In the genomic region with DNA sequence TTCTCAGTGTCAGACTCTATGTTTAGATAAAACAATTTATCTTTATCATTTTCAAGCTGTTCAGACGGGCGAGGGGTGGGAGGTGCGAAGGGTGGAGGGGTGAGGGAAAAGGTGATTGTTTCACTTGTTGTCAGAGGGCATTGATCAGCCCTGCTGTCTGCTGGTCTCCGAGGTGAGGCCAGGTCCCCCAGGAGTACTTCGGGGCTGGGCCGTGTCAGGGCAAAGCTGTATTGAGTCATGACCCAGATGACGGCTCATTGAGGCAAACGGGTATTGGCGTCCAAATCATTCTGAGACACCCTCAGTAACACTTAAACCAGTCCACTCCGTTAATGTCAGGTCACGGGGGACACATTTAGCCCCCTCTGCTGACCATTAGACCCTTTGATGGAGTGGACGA, we compare ENCODE assay signal across 24 cellular contexts.
A peak's percentile ranks its signal among the peaks of the same experiment; 100 is the strongest.
DNase-seq lines count a peak whose midpoint lies in the region; ATAC-seq, FAIRE-seq and TF ChIP-seq lines count a peak whose summit lies in the region.
"Had no signal": no experiment of that assay in that cellular context is flagged by ENCODE, and none has a peak within 500 bp of the region (broad histone marks: within the 10 kb centered on the region; RNA-seq: fewer than 3 reads in every experiment).

No MANE protein-coding gene starts in this region.

- POLR2A ChIA-PET in HepG2 (lab: Yijun Ruan, JAX) = no interaction called here

- no peak for TF ChIP-seq EP300 in HepG2 (IDR thresholded peaks at IDR 0.05; ENCODE audit: low read depth in 2 of 2, low read length in 2 of 2)
- TF ChIP-seq EP300 in HepG2 (CRISPR knock-in tag; IDR thresholded peaks at IDR 0.05; ENCODE audit: borderline replicate concordance) = no peak

- no peak overlapping the region for H2BK5ac ChIP-seq in neuronal stem cell (ENCODE audit: low read length)

- no peaks in the 10 kb centered on the region for H3K36me3 ChIP-seq in HepG2 (replicated peaks in 1 of 2; ENCODE audit: control insufficient read depth in 1 of 2, insufficient read depth in 2 of 2, low read length in 2 of 2)
- no peaks in the 10 kb centered on the region for H3K36me3 ChIP-seq in right lobe of liver
- H3K36me3 ChIP-seq in neuronal stem cell (replicated peaks in 1 of 2; ENCODE audit: control insufficient read depth in 2 of 2, insufficient read depth in 2 of 2, low read length in 2 of 2) = no peaks in the 10 kb centered on the region
- H3K36me3 ChIP-seq: BLaER1, SJSA1 had no signal

- H2BK12ac ChIP-seq in neuronal stem cell (ENCODE audit: low read length) = peak overlapping the region; percentile 50

- no peak overlapping the region for H2AFZ ChIP-seq in HepG2 (ENCODE audit: low read length)
- no peak overlapping the region for H2AFZ ChIP-seq in neuronal stem cell (ENCODE audit: low read length)

- no peak overlapping the region for H3K4ac ChIP-seq in neuronal stem cell (ENCODE audit: low read length)

- H3K27ac ChIP-seq in HepG2 (ENCODE audit: extremely low read length, insufficient read depth, low read length) = no peak overlapping the region
- no peak overlapping the region for H3K27ac ChIP-seq in right lobe of liver
- H3K27ac ChIP-seq in neuronal stem cell (replicated peaks; ENCODE audit: low read length) = no peak overlapping the region
- H3K27ac ChIP-seq: BLaER1, SJSA1 had no signal

- no peak overlapping the region for H3K18ac ChIP-seq in neuronal stem cell (ENCODE audit: low read length)

- DNase-seq in HepG2 (ENCODE audit: low spot score) (no peak), right lobe of liver (no peak), islet precursor cell (peak; percentile 35), neuronal stem cell (ENCODE audit: low spot score) (no peak), A172 (ENCODE audit: low spot score) (no peak)
- DNase-seq in activated naive CD4-positive, alpha-beta T cell treated with anti-CD3 and anti-CD28 coated beads for 36 hours = no peak
- no peak for DNase-seq in stimulated activated CD8-positive, alpha-beta memory T cell treated with anti-CD3 and anti-CD28 coated beads, Interleukin-4, amount 100 ng/mL, for 48 hours
- DNase-seq: CD4-positive, alpha-beta T cell; H7; Karpas-422; NCI-H1092; NCI-H1436; NCI-H187; NCI-H2107; NCI-H446 treated with DMSO at 0.1 percent for 48 hours; NCI-H526; NCI-H82; Right ventricle myocardium superior; RPMI8226 had no signal

- no peak overlapping the region for H3K14ac ChIP-seq in neuronal stem cell (ENCODE audit: low read length)

- TF ChIP-seq POLR2A in HepG2 (IDR thresholded peaks at IDR 0.05; ENCODE audit: insufficient read depth in 1 of 2, low read depth in 2 of 2, low read length in 2 of 2) (no peak), right lobe of liver (IDR thresholded peaks at IDR 0.05) (no peak)

- no peak overlapping the region for H3K4me3 ChIP-seq in HepG2 (replicated peaks in 1 of 3; ENCODE audit: insufficient read depth in 1 of 3, low read depth in 2 of 3, low read length in 3 of 3)
- H3K4me3 ChIP-seq in right lobe of liver = no peak overlapping the region
- no peak overlapping the region for H3K4me3 ChIP-seq in neuronal stem cell (ENCODE audit: low read length in 2 of 2)
- H3K4me3 ChIP-seq: BLaER1, SJSA1 had no signal

- H3K4me3 Mint-ChIP-seq in activated naive CD4-positive, alpha-beta T cell treated with anti-CD3 and anti-CD28 coated beads for 36 hours = no peak overlapping the region
- H3K4me3 Mint-ChIP-seq: CD4-positive, alpha-beta T cell had no signal

- no peaks in the 10 kb centered on the region for H4K20me1 ChIP-seq in HepG2 (ENCODE audit: insufficient read depth, low read length)
- H4K20me1 ChIP-seq: BLaER1 had no signal

- no peaks in the 10 kb centered on the region for H3K9me3 Mint-ChIP-seq in activated naive CD4-positive, alpha-beta T cell treated with anti-CD3 and anti-CD28 coated beads for 36 hours
- H3K9me3 Mint-ChIP-seq: CD4-positive, alpha-beta T cell had no signal

- H3K27me3 ChIP-seq in HepG2 (ENCODE audit: control insufficient read depth in 1 of 2, insufficient read depth in 2 of 2, low read length in 2 of 2) = peaks cover under 1 to 48% of the 10 kb centered on the region in 2 experiments; a peak in 4 of 5 replicates
- peaks cover 0 to 8% of the 10 kb centered on the region in 2 donors for H3K27me3 ChIP-seq in right lobe of liver
- no peaks in the 10 kb centered on the region for H3K27me3 ChIP-seq in neuronal stem cell (ENCODE audit: control insufficient read depth in 3 of 3, insufficient read depth in 3 of 3, low read depth in 1 of 3, low read length in 3 of 3)

- intact Hi-C loops in HepG2 (cut with micrococcal nuclease; ENCODE audit: unreplicated experiment) = no loop called here
- intact Hi-C loops in right lobe of liver (cut with DNase I) = no loop called here
- intact Hi-C loops in activated naive CD4-positive, alpha-beta T cell treated with anti-CD3 and anti-CD28 coated beads for 36 hours (cut with micrococcal nuclease) = no loop called here

- no peak overlapping the region for H4K91ac ChIP-seq in neuronal stem cell (ENCODE audit: low read depth, low read length, poor library complexity)

- no peaks in the 10 kb centered on the region for H3K9me3 ChIP-seq in HepG2 (ENCODE audit: low read length)
- H3K9me3 ChIP-seq in right lobe of liver = no peaks in the 10 kb centered on the region
- no peaks in the 10 kb centered on the region for H3K9me3 ChIP-seq in neuronal stem cell (replicated peaks in 1 of 2; ENCODE audit: control insufficient read depth in 2 of 2, insufficient read depth in 1 of 2, low read depth in 1 of 2, low read length in 2 of 2)
- H3K9me3 ChIP-seq: BLaER1, SJSA1 had no signal

- no peak overlapping the region for H2AK5ac ChIP-seq in neuronal stem cell (ENCODE audit: low read depth, low read length)

- H3K4me1 Mint-ChIP-seq in activated naive CD4-positive, alpha-beta T cell treated with anti-CD3 and anti-CD28 coated beads for 36 hours (ENCODE audit: low read depth) = no peaks in the 10 kb centered on the region

- WGBS in HepG2 (ENCODE audit: low lambda C conversion rate) = 28% methylated on average over 9 of the region's 12 CpGs
- WGBS in right lobe of liver (ENCODE audit: insufficient coverage, low coverage, low lambda C conversion rate, missing lambda C conversion rate) = 30% methylated on average over 10 of the region's 12 CpGs
- no CpG with 5 or more reads among the region's 12 CpGs for WGBS in neuronal stem cell (ENCODE audit: extremely low coverage in 2 of 2, insufficient read length in 2 of 2, insufficient replicate concordance in 1 of 2), 2 donors

- no peak overlapping the region for H3K4me2 ChIP-seq in HepG2 (ENCODE audit: low read depth, low read length)
- H3K4me2 ChIP-seq in neuronal stem cell (ENCODE audit: insufficient read depth, low read length, poor library complexity, severe bottlenecking) = no peak overlapping the region
- H3K4me2 ChIP-seq: BLaER1 had no signal

- no peak for TF ChIP-seq RAD21 in HepG2 (CRISPR knock-in tag; IDR thresholded peaks at IDR 0.05)

- no peak overlapping the region for H2BK120ac ChIP-seq in neuronal stem cell (ENCODE audit: low read depth, low read length)

- no peaks in the 10 kb centered on the region for H3K79me1 ChIP-seq in neuronal stem cell (ENCODE audit: low read depth, low read length)

- in situ Hi-C loops in HepG2 (cut with HindIII; ENCODE audit: extremely low pct_ligation_motif_present, low pct_unique_long_range_greater_than_20kb) = no loop called here

- H3K4me1 ChIP-seq in HepG2 (ENCODE audit: insufficient read depth, low read length) (peaks cover 8% of the 10 kb centered on the region), right lobe of liver (no peaks in the 10 kb centered on the region), neuronal stem cell (ENCODE audit: control insufficient read depth in 2 of 2, insufficient read depth in 1 of 2, low read depth in 1 of 2, low read length in 2 of 2) (peaks cover 10 to 48% of the 10 kb centered on the region in 2 donors)
- H3K4me1 ChIP-seq: BLaER1 had no signal

- H3K27ac Mint-ChIP-seq in activated naive CD4-positive, alpha-beta T cell treated with anti-CD3 and anti-CD28 coated beads for 36 hours = no peak overlapping the region
- H3K27ac Mint-ChIP-seq: CD4-positive, alpha-beta T cell had no signal

- CTCF ChIA-PET in HepG2 (lab: Yijun Ruan, JAX; ENCODE audit: low intra/inter-chr PET ratio, low total read pairs) = no interaction called here
- CTCF ChIA-PET in activated naive CD4-positive, alpha-beta T cell treated with anti-CD3 and anti-CD28 coated beads for 36 hours (lab: Charles Lee) = no interaction called here

- H3K36me3 Mint-ChIP-seq in activated naive CD4-positive, alpha-beta T cell treated with anti-CD3 and anti-CD28 coated beads for 36 hours (ENCODE audit: low read depth) = no peaks in the 10 kb centered on the region

- no peak overlapping the region for H4K8ac ChIP-seq in neuronal stem cell (ENCODE audit: low read depth, low read length)

- no TSS peak for BruUV-seq in HepG2 (replicated peaks; lab: Mats Ljungman, UMichigan)

- H3K9ac ChIP-seq in HepG2 (ENCODE audit: insufficient read depth, low read depth, low read length) = no peak overlapping the region
- H3K9ac ChIP-seq in neuronal stem cell (ENCODE audit: low read depth, low read length, poor library complexity) = no peak overlapping the region
- H3K9ac ChIP-seq: BLaER1 had no signal

- H3K79me2 ChIP-seq in HepG2 (ENCODE audit: insufficient read depth, low read length) = no peaks in the 10 kb centered on the region

- no peak for FAIRE-seq in HepG2 (lab: Jason Lieb, UNC)
- FAIRE-seq: A204.1, D721Med, GM19239 had no signal

- H3K27me3 Mint-ChIP-seq in activated naive CD4-positive, alpha-beta T cell treated with anti-CD3 and anti-CD28 coated beads for 36 hours (ENCODE audit: low read depth) = peaks cover 32% of the 10 kb centered on the region

- H3K23ac ChIP-seq in neuronal stem cell (ENCODE audit: low read depth, low read length, poor library complexity) = no peak overlapping the region

- peak; percentile 51 for ATAC-seq in HepG2
- ATAC-seq in right lobe of liver = no peak

- TF ChIP-seq CTCF in HepG2 (CRISPR knock-in tag; IDR thresholded peaks at IDR 0.05) (peak; percentile 10; the same call in 1 of the 2 replicates), right lobe of liver (IDR thresholded peaks at IDR 0.05) (no peak)

- no peak overlapping the region for H2BK15ac ChIP-seq in neuronal stem cell (ENCODE audit: low read length)

TF ChIP-seq in HepG2, 621 proteins besides CTCF, POLR2A, EP300 and RAD21:
- TF ChIP-seq ATF1 (CRISPR knock-in tag; IDR thresholded peaks at IDR 0.05) (no peak), SP140L (CRISPR knock-in tag; IDR thresholded peaks at IDR 0.05; ENCODE audit: borderline replicate concordance) (no peak), ZNF841 (CRISPR knock-in tag; IDR thresholded peaks at IDR 0.05; ENCODE audit: borderline replicate concordance) (no peak), ZNF446 (CRISPR knock-in tag; IDR thresholded peaks at IDR 0.05) (no peak), FOXK1 (CRISPR knock-in tag; IDR thresholded peaks at IDR 0.05; ENCODE audit: borderline replicate concordance, low read depth) (no peak)
